ENCODE assay signal across 9 cellular contexts in genomic region chr2:32278476-32278853, GRCh38. TPM values are rescaled to one million over a fixed set of nuclear protein-coding genes. Genes with fewer than 3 reads are reported as not detected.
DNase-seq lines count a peak whose midpoint lies in the region; ATAC-seq and TF ChIP-seq lines count a peak whose summit lies in the region.
"Had no signal": no experiment of that assay in that cellular context is flagged by ENCODE, and none has a peak within 500 bp of the region (broad histone marks: within the 10 kb centered on the region; RNA-seq: fewer than 3 reads in every experiment).

No MANE protein-coding gene starts in this region.

- intact Hi-C loops in ascending aorta (cut with DNase I), result loop anchor here (2.0 to 5.0 kb wide), 2 partner anchors 78 to 111 kb away; partner anchors contain the start of genes BIRC6 and SLC30A6
- intact Hi-C loops in right lobe of liver (cut with DNase I), result no loop called here
- intact Hi-C loops in sciatic nerve (cut with DNase I), result no loop called here

- peak overlapping the region; percentile 88 for H3K4me3 Mint-ChIP-seq in activated T-cell treated with anti-CD3 and anti-CD28 coated beads, Interleukin-2, amount 50 U/mL, for 4 hours

- no peaks in the 10 kb centered on the region for H3K9me3 Mint-ChIP-seq in activated T-cell treated with anti-CD3 and anti-CD28 coated beads, Interleukin-2, amount 50 U/mL, for 4 hours

- H3K4me1 Mint-ChIP-seq in activated T-cell treated with anti-CD3 and anti-CD28 coated beads, Interleukin-2, amount 50 U/mL, for 4 hours (ENCODE audit: low read depth), result peaks cover 27% of the 10 kb centered on the region

- H3K36me3 ChIP-seq in ascending aorta (peaks cover 6 to 14% of the 10 kb centered on the region in 2 donors), right lobe of liver (no peaks in the 10 kb centered on the region), tibial nerve (peaks cover 0 to 32% (median 0%) of the 10 kb centered on the region in 3 donors)

- H3K27ac ChIP-seq in ascending aorta, result peak overlapping the region; percentile 81 to 85
- peak overlapping the region; percentile 84 to 89 (median 87) for H3K27ac ChIP-seq in right lobe of liver
- peak overlapping the region; percentile 62 to 92 (median 90) for H3K27ac ChIP-seq in tibial nerve

- H3K4me1 ChIP-seq in ascending aorta, result peaks cover 3 to 4% of the 10 kb centered on the region in 2 donors
- H3K4me1 ChIP-seq in right lobe of liver, result no peaks in the 10 kb centered on the region
- peaks cover 0 to 37% (median 7%) of the 10 kb centered on the region in 4 donors for H3K4me1 ChIP-seq in tibial nerve

- TF ChIP-seq EP300 in tibial nerve (IDR thresholded peaks at IDR 0.05), result no peak

- ATAC-seq in activated T-cell treated with anti-CD3 and anti-CD28 coated beads, Interleukin-2, amount 50 U/mL, for 4 hours, result no peak
- ATAC-seq in right lobe of liver, result no peak
- ATAC-seq in sciatic nerve, result no peak

- no peaks in the 10 kb centered on the region for H3K27me3 Mint-ChIP-seq in activated T-cell treated with anti-CD3 and anti-CD28 coated beads, Interleukin-2, amount 50 U/mL, for 4 hours (ENCODE audit: low read depth)

- DNase-seq in activated T-cell treated with anti-CD3 and anti-CD28 coated beads, Interleukin-2, amount 50 U/mL, for 4 hours, result no peak
- DNase-seq in activated T-cell treated with anti-CD3 and anti-CD28 coated beads for 4 hours, result no peak
- no peak for DNase-seq in ascending aorta (ENCODE audit: low spot score in 2 of 2)
- DNase-seq in right lobe of liver, result no peak
- DNase-seq in tibial nerve (ENCODE audit: low spot score in 2 of 2), result no peak
- no peak for DNase-seq in sciatic nerve (ENCODE audit: low spot score)
- DNase-seq in activated effector memory CD4-positive, alpha-beta T cell treated with Interleukin-2 at 50 U/mL for 16 hours, result no peak
- no peak for DNase-seq in NK-92 (lab: John Stamatoyannopoulos, UW; ENCODE audit: unreplicated experiment)
- DNase-seq: MV-4-11 had no signal

- TF ChIP-seq POLR2A in right lobe of liver (IDR thresholded peaks at IDR 0.05) (no peak), tibial nerve (IDR thresholded peaks at IDR 0.05) (no peak)

- H3K4me3 ChIP-seq in ascending aorta (peak overlapping the region; percentile 89 to 99), right lobe of liver (peak overlapping the region; percentile 80 to 99 (median 95)), tibial nerve (peak overlapping the region; percentile 63 to 93 (median 90))

- no peaks in the 10 kb centered on the region for H3K9me3 ChIP-seq in ascending aorta
- no peaks in the 10 kb centered on the region for H3K9me3 ChIP-seq in right lobe of liver
- H3K9me3 ChIP-seq in tibial nerve, result no peaks in the 10 kb centered on the region

- H3K36me3 Mint-ChIP-seq in activated T-cell treated with anti-CD3 and anti-CD28 coated beads, Interleukin-2, amount 50 U/mL, for 4 hours (ENCODE audit: insufficient read depth), result peaks cover 8% of the 10 kb centered on the region

- TF ChIP-seq CTCF in ascending aorta (IDR thresholded peaks at IDR 0.05) (no peak), right lobe of liver (IDR thresholded peaks at IDR 0.05) (no peak), tibial nerve (IDR thresholded peaks at IDR 0.05) (no peak)

- 5% methylated on average over 6 of the region's 6 CpGs for WGBS in right lobe of liver (ENCODE audit: insufficient coverage, low coverage, low lambda C conversion rate, missing lambda C conversion rate)
- WGBS in tibial nerve, 2 donors, result 13 to 23% methylated on average over 6 of the region's 6 CpGs

- no peaks in the 10 kb centered on the region for H3K27me3 ChIP-seq in ascending aorta
- H3K27me3 ChIP-seq in right lobe of liver, result no peaks in the 10 kb centered on the region
- peaks cover 0 to 3% of the 10 kb centered on the region in 2 donors for H3K27me3 ChIP-seq in tibial nerve

RNA-seq across cellular contexts. Expression of gene YIPF4, which starts 0.8 kb away (rescaled TPM):
- total RNA-seq in activated T-cell treated with anti-CD3 and anti-CD28 coated beads, Interleukin-2, amount 50 U/mL, for 4 hours, result 10 to 100 TPM; 36.2 to 37.0 (median 36.6) TPM
- total RNA-seq in ascending aorta (9.2 TPM), right lobe of liver (10 to 100 TPM in 5 of 6 experiments, 1 to 10 TPM in 1; 8.8 to 49.3 (median 29.9) TPM), tibial nerve (10 to 100 TPM; 14.1 to 28.2 (median 21.5) TPM), sciatic nerve (72.0 TPM)

RNA-seq across cellular contexts. Expression of gene NLRC4, which starts 13.8 kb away (rescaled TPM):
- not detected for total RNA-seq in activated T-cell treated with anti-CD3 and anti-CD28 coated beads, Interleukin-2, amount 50 U/mL, for 4 hours
- total RNA-seq in ascending aorta (2.3 TPM), right lobe of liver (1 to 10 TPM in 2 of 6 experiments, under 1 TPM in 4; 0.56 to 1.9 (median 0.81) TPM), tibial nerve (1 to 10 TPM in 3 of 4 donors, under 1 TPM in 1; 0.21 to 3.6 (median 2.4) TPM), sciatic nerve (3.1 TPM)
